ENCODE assay signal across 29 cellular contexts in genomic region chr1:75522389-75522788, GRCh38.
DNase-seq lines count a peak whose midpoint lies in the region; ATAC-seq and TF ChIP-seq lines count a peak whose summit lies in the region.
"Had no signal": no experiment of that assay in that cellular context is flagged by ENCODE, and none has a peak within 500 bp of the region (broad histone marks: within the 10 kb centered on the region; RNA-seq: fewer than 3 reads in every experiment).

No MANE protein-coding gene starts in this region.

- no peak overlapping the region for H3K27ac Mint-ChIP-seq in endodermal cell
- H3K27ac Mint-ChIP-seq: activated CD4-positive, alpha-beta T cell treated with anti-CD3 and anti-CD28 coated beads, Interleukin-2, amount 10 ng/mL, durations not matched to agents 24 days and 14 days; activated naive CD8-positive, alpha-beta T cell; activated T-cell treated with anti-CD3 and anti-CD28 coated beads, Interleukin-2, amount 50 U/mL, for 72 hours; immature natural killer cell; stimulated activated naive CD8-positive, alpha-beta T cell treated with anti-CD3 and anti-CD28 coated beads, Interleukin-15, amount 100 ng/mL, for 72 hours; T-helper 1 cell treated with Interleukin-12 subunit alpha and Interleukin-12 subunit beta and Interleukin-4 antibody, amounts not matched to agents 30 μg/mL and 1 μg/mL, for 36 hours had no signal

- TF ChIP-seq CTCF in endodermal cell (conservative IDR thresholded peaks at IDR 0.05): no peak

- no peak overlapping the region for H3K27ac ChIP-seq in right cardiac atrium (ENCODE audit: low read length)
- no peak overlapping the region for H3K27ac ChIP-seq in endodermal cell (ENCODE audit: low read depth, low read length)
- H3K27ac ChIP-seq in mesodermal cell (ENCODE audit: low read depth, low read length, severe bottlenecking): peak overlapping the region; percentile 30
- H3K27ac ChIP-seq: BLaER1 treated with 17β-estradiol and CSF1 and Interleukin-3, amounts not matched to agents 10 nM and 100 nM; body of pancreas; lower lobe of right lung; Peyer's patch; SJCRH30; transverse colon had no signal

- 17% methylated on average over 3 of the region's 3 CpGs for WGBS in right cardiac atrium
- 74 to 80% methylated on average over 3 of the region's 3 CpGs for WGBS in endodermal cell (ENCODE audit: insufficient coverage in 1 of 2, insufficient read length in 1 of 2), 2 experiments
- WGBS in mesodermal cell (ENCODE audit: insufficient coverage in 2 of 2), 2 experiments: 33 to 53% methylated on average over 2 of the region's 3 CpGs

- intact Hi-C loops in right cardiac atrium (cut with DNase I) (no loop called here), cardiac septum (cut with DNase I) (no loop called here)

- no peak overlapping the region for H3K4me3 Mint-ChIP-seq in endodermal cell
- H3K4me3 Mint-ChIP-seq: activated CD4-positive, alpha-beta T cell treated with anti-CD3 and anti-CD28 coated beads, Interleukin-2, amount 10 ng/mL, durations not matched to agents 24 days and 14 days; activated naive CD8-positive, alpha-beta T cell; activated T-cell treated with anti-CD3 and anti-CD28 coated beads, Interleukin-2, amount 50 U/mL, for 72 hours; H9; immature natural killer cell; stimulated activated naive CD8-positive, alpha-beta T cell treated with anti-CD3 and anti-CD28 coated beads, Interleukin-15, amount 100 ng/mL, for 72 hours; T-helper 1 cell treated with Interleukin-12 subunit alpha and Interleukin-12 subunit beta and Interleukin-4 antibody, amounts not matched to agents 30 μg/mL and 1 μg/mL, for 36 hours had no signal

- H3K4me1 ChIP-seq in right cardiac atrium (ENCODE audit: control insufficient read depth, insufficient read depth, low read length): no peaks in the 10 kb centered on the region
- H3K4me1 ChIP-seq in endodermal cell (ENCODE audit: control insufficient read depth, insufficient read depth, low read length): no peaks in the 10 kb centered on the region
- H3K4me1 ChIP-seq in mesodermal cell (ENCODE audit: control insufficient read depth, insufficient read depth, low read length, poor library complexity, severe bottlenecking): peaks cover 13% of the 10 kb centered on the region
- H3K4me1 ChIP-seq: body of pancreas, Caco-2, lower lobe of right lung, Peyer's patch, SJCRH30, transverse colon had no signal

- no peaks in the 10 kb centered on the region for H3K9me3 Mint-ChIP-seq in endodermal cell
- H3K9me3 Mint-ChIP-seq: activated CD4-positive, alpha-beta T cell treated with anti-CD3 and anti-CD28 coated beads, Interleukin-2, amount 10 ng/mL, durations not matched to agents 24 days and 14 days; activated T-cell treated with anti-CD3 and anti-CD28 coated beads, Interleukin-2, amount 50 U/mL, for 72 hours; H9; stimulated activated naive CD8-positive, alpha-beta T cell treated with anti-CD3 and anti-CD28 coated beads, Interleukin-15, amount 100 ng/mL, for 72 hours; T-helper 1 cell treated with Interleukin-12 subunit alpha and Interleukin-12 subunit beta and Interleukin-4 antibody, amounts not matched to agents 30 μg/mL and 1 μg/mL, for 36 hours had no signal

- H3K36me3 ChIP-seq in endodermal cell (ENCODE audit: control insufficient read depth, insufficient read depth, low read length) (no peaks in the 10 kb centered on the region), mesodermal cell (ENCODE audit: control insufficient read depth, insufficient read depth, low read length) (no peaks in the 10 kb centered on the region)
- H3K36me3 ChIP-seq: BLaER1 treated with 17β-estradiol and CSF1 and Interleukin-3, amounts not matched to agents 10 nM and 100 nM; lower lobe of right lung; Peyer's patch; SJCRH30; transverse colon had no signal

- H3K4me3 ChIP-seq in right cardiac atrium (ENCODE audit: low read length) (no peak overlapping the region), endodermal cell (ENCODE audit: low read length) (no peak overlapping the region), mesodermal cell (ENCODE audit: extremely low read depth, insufficient read depth, low read length, poor library complexity, severe bottlenecking) (no peak overlapping the region)
- H3K4me3 ChIP-seq: BLaER1 treated with 17β-estradiol and CSF1 and Interleukin-3, amounts not matched to agents 10 nM and 100 nM; body of pancreas; lower lobe of right lung; Peyer's patch; SJCRH30; transverse colon had no signal

- H3K9ac ChIP-seq in endodermal cell (ENCODE audit: extremely low read depth, low read length, poor library complexity, severe bottlenecking): no peak overlapping the region
- H3K9ac ChIP-seq: BLaER1 treated with 17β-estradiol and CSF1 and Interleukin-3, amounts not matched to agents 10 nM and 100 nM had no signal

- H3K27me3 Mint-ChIP-seq in endodermal cell (ENCODE audit: insufficient read depth): no peaks in the 10 kb centered on the region

- DNase-seq in right cardiac atrium (no peak), cardiac septum (ENCODE audit: low spot score) (no peak), endodermal cell (peak; percentile 52), cerebellum (ENCODE audit: low spot score) (no peak), medulla oblongata (ENCODE audit: extremely low spot score) (no peak), activated gamma-delta T cell (lab: John Stamatoyannopoulos, UW) (no peak)
- DNase-seq: activated CD4-positive, alpha-beta T cell treated with anti-CD3 and anti-CD28 coated beads, Interleukin-2, amount 10 ng/mL, durations not matched to agents 24 days and 14 days; activated T-cell treated with anti-CD3 and anti-CD28 coated beads, Interleukin-2, amount 50 U/mL, for 72 hours; body of pancreas; Caco-2; cortex of kidney; EL; H9; immature natural killer cell; lower lobe of right lung; MM.1S; NCI-H1436 treated with DMSO at 0.1 percent for 48 hours; NCI-H524; Peyer's patch; retina; SJCRH30; stimulated activated CD4-positive, alpha-beta T cell treated with anti-CD3 and anti-CD28 coated beads, Interleukin-12 subunit alpha, Interleukin-12 subunit beta, amount 100 ng/mL, for 4 hours; stimulated activated naive CD8-positive, alpha-beta T cell treated with anti-CD3 and anti-CD28 coated beads, Interleukin-15, amount 100 ng/mL, for 72 hours; transverse colon had no signal

- peak; percentile 61 to 96 for ATAC-seq in right cardiac atrium
- no peak for ATAC-seq in GM18502 (IDR thresholded peaks at IDR 0.05; ENCODE audit: poor library complexity, unreplicated experiment)
- ATAC-seq: activated T-cell treated with anti-CD3 and anti-CD28 coated beads, Interleukin-2, amount 50 U/mL, for 72 hours; body of pancreas; lower lobe of right lung; stimulated activated naive CD8-positive, alpha-beta T cell treated with anti-CD3 and anti-CD28 coated beads, Interleukin-15, amount 100 ng/mL, for 72 hours had no signal

- H3K9me3 ChIP-seq in right cardiac atrium (ENCODE audit: control insufficient read depth, low read length) (no peaks in the 10 kb centered on the region), endodermal cell (ENCODE audit: control insufficient read depth, low read length) (no peaks in the 10 kb centered on the region), mesodermal cell (ENCODE audit: control insufficient read depth, low read length) (no peaks in the 10 kb centered on the region)
- H3K9me3 ChIP-seq: body of pancreas, Caco-2, lower lobe of right lung, Peyer's patch, SJCRH30, transverse colon had no signal

- no peaks in the 10 kb centered on the region for H3K36me3 Mint-ChIP-seq in endodermal cell (ENCODE audit: low read depth)
- H3K36me3 Mint-ChIP-seq: activated naive CD8-positive, alpha-beta T cell; immature natural killer cell had no signal

- no peaks in the 10 kb centered on the region for H3K27me3 ChIP-seq in right cardiac atrium (ENCODE audit: control insufficient read depth, insufficient read depth)
- H3K27me3 ChIP-seq in endodermal cell (ENCODE audit: control insufficient read depth, insufficient read depth, low read length, poor library complexity, severe bottlenecking): no peaks in the 10 kb centered on the region
- H3K27me3 ChIP-seq: BLaER1 treated with 17β-estradiol and CSF1 and Interleukin-3, amounts not matched to agents 10 nM and 100 nM; body of pancreas; Peyer's patch; SJCRH30; transverse colon had no signal

- H3K4me1 Mint-ChIP-seq in endodermal cell: peaks cover 4% of the 10 kb centered on the region
- H3K4me1 Mint-ChIP-seq: activated CD4-positive, alpha-beta T cell treated with anti-CD3 and anti-CD28 coated beads, Interleukin-2, amount 10 ng/mL, durations not matched to agents 24 days and 14 days; immature natural killer cell; stimulated activated naive CD8-positive, alpha-beta T cell treated with anti-CD3 and anti-CD28 coated beads, Interleukin-15, amount 100 ng/mL, for 72 hours had no signal
